In the genomic region with DNA sequence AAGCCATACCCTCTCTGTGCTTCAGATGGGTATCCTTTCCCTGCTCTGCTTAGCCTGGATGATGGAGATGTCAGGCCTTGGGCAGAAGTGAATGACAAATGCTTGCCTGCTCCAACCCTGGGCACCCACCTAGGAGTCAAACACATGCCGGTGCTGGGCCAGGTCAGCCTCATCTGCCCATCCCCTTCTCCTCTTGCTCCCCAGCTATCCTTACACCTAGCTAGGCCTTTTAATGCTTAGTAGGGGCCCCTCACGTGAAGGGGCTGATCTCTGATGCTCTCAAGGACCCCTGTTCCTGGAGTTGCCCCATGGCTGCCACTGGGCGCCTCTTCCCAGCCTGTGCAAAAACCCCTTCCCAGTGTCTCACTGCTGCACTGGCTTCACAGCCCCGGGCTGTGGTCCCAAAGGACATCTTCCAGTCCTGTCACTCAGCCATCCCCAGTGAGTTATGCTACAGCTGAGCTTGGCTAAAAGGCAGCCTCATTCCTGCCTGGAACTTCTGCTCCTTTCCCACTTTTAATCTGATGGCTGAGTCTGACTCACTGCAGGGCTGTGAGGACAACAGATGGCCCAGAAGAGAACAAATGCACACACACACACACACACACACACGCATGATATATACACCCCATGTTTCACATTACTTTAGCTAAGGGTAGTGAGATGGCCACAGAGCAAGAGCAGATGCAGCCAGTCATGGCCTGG, we compare ENCODE assay signal across 13 cellular contexts.
DNase-seq lines count a peak whose midpoint lies in the region; FAIRE-seq and TF ChIP-seq lines count a peak whose summit lies in the region.
"Had no signal": no experiment of that assay in that cellular context is flagged by ENCODE, and none has a peak within 500 bp of the region (broad histone marks: within the 10 kb centered on the region; RNA-seq: fewer than 3 reads in every experiment).

No MANE protein-coding gene starts in this region.

- no peak overlapping the region for H3K4me3 Mint-ChIP-seq in nephron progenitor cell

- H3K27me3 Mint-ChIP-seq in nephron progenitor cell (ENCODE audit: low read depth, poor library complexity) = peaks cover 3% of the 10 kb centered on the region

- peak overlapping the region; percentile 21 for H3K27ac Mint-ChIP-seq in nephron progenitor cell

- no peak overlapping the region for H3K4me3 ChIP-seq in choroid plexus epithelial cell (ENCODE audit: low read depth, low read length)
- H3K4me3 ChIP-seq: prostate gland had no signal

- peak; percentile 80 for FAIRE-seq in HTR-8/SVneo (lab: Jason Lieb, UNC)

- DNase-seq in DMS 273 treated with DMSO at 0.1 percent for 48 hours (lab: John Stamatoyannopoulos, UW) = peak; percentile 32
- DNase-seq in HTR-8/SVneo (ENCODE audit: insufficient read length, low spot score) = peak; percentile 23
- DNase-seq in choroid plexus epithelial cell (ENCODE audit: low read depth) = peak; percentile 48
- DNase-seq in nephron progenitor cell = no peak
- DNase-seq in GF-D8 (lab: John Stamatoyannopoulos, UW) = no peak
- DNase-seq in NCI-H345 treated with DMSO at 0.1 percent for 48 hours (lab: John Stamatoyannopoulos, UW; ENCODE audit: unreplicated experiment) = no peak
- no peak for DNase-seq in RPMI8226
- DNase-seq: activated CD4-positive, alpha-beta T cell treated with anti-CD3 and anti-CD28 coated beads for 48 hours; activated naive CD4-positive, alpha-beta T cell; DMS153; NCI-H524 treated with DMSO at 0.1 percent for 48 hours; substantia nigra had no signal

- H3K4me1 Mint-ChIP-seq in nephron progenitor cell = peaks cover 11% of the 10 kb centered on the region

- peaks cover 16% of the 10 kb centered on the region for H3K9me3 Mint-ChIP-seq in nephron progenitor cell

- H3K36me3 Mint-ChIP-seq in nephron progenitor cell (ENCODE audit: low read depth) = peaks cover 36% of the 10 kb centered on the region

- TF ChIP-seq CTCF in choroid plexus epithelial cell (conservative IDR thresholded peaks at IDR 0.05; ENCODE audit: low read depth, low read length) (no peak), nephron progenitor cell (IDR thresholded peaks at IDR 0.05) (no peak)

Comparison
In these comparisons a context has a peak if more than half of its experiments do, and no peak if none do; other contexts are left out.
1. DNase-seq: peak in DMS 273 treated with DMSO at 0.1 percent for 48 hours (single experiment), HTR-8/SVneo (single experiment) and choroid plexus epithelial cell (single experiment); none in nephron progenitor cell (single experiment), GF-D8 (single experiment), NCI-H345 treated with DMSO at 0.1 percent for 48 hours (single experiment) and RPMI8226 (single experiment).